ENCODE assay signal across 3 cellular contexts in genomic region chr16:11924046-11924445, GRCh38. TPM values are rescaled to one million over a fixed set of nuclear protein-coding genes. Genes with fewer than 3 reads are reported as not detected.
"Had no signal": no experiment of that assay in that cellular context is flagged by ENCODE, and none has a peak within 500 bp of the region (broad histone marks: within the 10 kb centered on the region; RNA-seq: fewer than 3 reads in every experiment).

No MANE protein-coding gene starts in this region.

RNA-seq across cellular contexts. Expression of gene TNFRSF17, which starts 41.0 kb away (rescaled TPM):
- total RNA-seq: LHCN-M2, MCF 10A, NCI-H460 had no signal
